2 cellular contexts compared by ENCODE assay signal in genomic region chr19:737591-738093, GRCh38.
TF ChIP-seq lines count a peak whose summit lies in the region.

No MANE protein-coding gene starts in this region.

TF ChIP-seq in HEK293, 187 proteins besides CTCF, POLR2A, EP300 and RAD21 (continued from another document):
- TF ChIP-seq ATF2 (tag by site-specific recombination; IDR thresholded peaks at IDR 0.05; ENCODE audit: low read depth) (no peak), EGR2 (tag by site-specific recombination; IDR thresholded peaks at IDR 0.05; ENCODE audit: low read depth) (peak; percentile 44; the same call in 1 of the 2 replicates), PATZ1 (tag by site-specific recombination; IDR thresholded peaks at IDR 0.05) (peak; percentile 46; the same call in 1 of the 2 replicates)

TF ChIP-seq in HepG2, 621 proteins besides CTCF, POLR2A, EP300 and RAD21 (continued from another document and continues in another):
- TF ChIP-seq ZNF281 (CRISPR knock-in tag; IDR thresholded peaks at IDR 0.05; ENCODE audit: borderline replicate concordance), result peak; percentile 68; the same call in 1 of the 2 replicates
- TF ChIP-seq PAF1 (CRISPR knock-in tag; IDR thresholded peaks at IDR 0.05), result no peak
- TF ChIP-seq MAFK (conservative IDR thresholded peaks at IDR 0.05 in 1 of 2, IDR thresholded peaks at IDR 0.05 in 1 of 2; ENCODE audit: low read length in 2 of 2), result no peak
- no peak for TF ChIP-seq HOXA3 (CRISPR knock-in tag; IDR thresholded peaks at IDR 0.05)
- peak; percentile 46; the same call in 1 of the 2 replicates for TF ChIP-seq SPEN (CRISPR knock-in tag; IDR thresholded peaks at IDR 0.05; ENCODE audit: low read depth)
- peak; percentile 63 for TF ChIP-seq ZNF883 (CRISPR knock-in tag; IDR thresholded peaks at IDR 0.05; ENCODE audit: not compliant biosample characterization)
- TF ChIP-seq ZHX1 (CRISPR knock-in tag; IDR thresholded peaks at IDR 0.05; ENCODE audit: low read depth), result no peak
- 0 out of 2 replicates have a peak, but pooled peaks have one; percentile 20 for TF ChIP-seq MXD4 (CRISPR knock-in tag; IDR thresholded peaks at IDR 0.05)
- TF ChIP-seq FOXC1 (CRISPR knock-in tag; IDR thresholded peaks at IDR 0.05; ENCODE audit: borderline replicate concordance), result 0 out of 2 replicates have a peak, but pooled peaks have one; percentile 3
- TF ChIP-seq CREBL2 (CRISPR knock-in tag; IDR thresholded peaks at IDR 0.05; ENCODE audit: borderline replicate concordance), result no peak
- 0 out of 2 replicates have a peak, but pooled peaks have one; percentile 25 for TF ChIP-seq GMEB1 (CRISPR knock-in tag; IDR thresholded peaks at IDR 0.05; ENCODE audit: borderline replicate concordance)
- TF ChIP-seq ZNF768 (CRISPR knock-in tag; IDR thresholded peaks at IDR 0.05), result peak; percentile 69; the same call in 1 of the 2 replicates
- TF ChIP-seq RCOR2 (CRISPR knock-in tag; IDR thresholded peaks at IDR 0.05), result 0 out of 2 replicates have a peak, but pooled peaks have one; percentile 55
- peak; percentile 76 for TF ChIP-seq ZNF460 (CRISPR knock-in tag; IDR thresholded peaks at IDR 0.05; ENCODE audit: borderline replicate concordance)
- peak; percentile 69; the same call in 1 of the 2 replicates for TF ChIP-seq CHD4 (IDR thresholded peaks at IDR 0.05; ENCODE audit: borderline replicate concordance, low read length)
- TF ChIP-seq FOXP1 (IDR thresholded peaks at IDR 0.05), result no peak
- no peak for TF ChIP-seq FOXP1 (CRISPR knock-in tag; IDR thresholded peaks at IDR 0.05)
- TF ChIP-seq FOXK2 (IDR thresholded peaks at IDR 0.05), result no peak
- 0 out of 2 replicates have a peak, but pooled peaks have one; percentile 15 for TF ChIP-seq HIC2 (CRISPR knock-in tag; IDR thresholded peaks at IDR 0.05; ENCODE audit: low read depth)
- no peak for TF ChIP-seq ERF (CRISPR knock-in tag; IDR thresholded peaks at IDR 0.05)
- 0 out of 2 replicates have a peak, but pooled peaks have one; percentile 28 for TF ChIP-seq BRD4 (CRISPR knock-in tag; IDR thresholded peaks at IDR 0.05)
- TF ChIP-seq ZNF24 (IDR thresholded peaks at IDR 0.05), result no peak
- 0 out of 2 replicates have a peak, but pooled peaks have one; percentile 37 for TF ChIP-seq ZNF292 (CRISPR knock-in tag; IDR thresholded peaks at IDR 0.05; ENCODE audit: borderline replicate concordance, low read depth)
- TF ChIP-seq RBM39 (IDR thresholded peaks at IDR 0.05; ENCODE audit: low read depth, low read length, poor library complexity, severe bottlenecking), result peak; percentile 27
- TF ChIP-seq ONECUT2 (CRISPR knock-in tag; IDR thresholded peaks at IDR 0.05), result no peak
- TF ChIP-seq ZNF615 (CRISPR knock-in tag; IDR thresholded peaks at IDR 0.05; ENCODE audit: borderline replicate concordance), result no peak
- TF ChIP-seq DZIP1 (CRISPR knock-in tag; IDR thresholded peaks at IDR 0.05), result no peak
- TF ChIP-seq ZFP41 (CRISPR knock-in tag; IDR thresholded peaks at IDR 0.05; ENCODE audit: borderline replicate concordance), result no peak
- 0 out of 2 replicates have a peak, but pooled peaks have one; percentile 16 for TF ChIP-seq MYC (CRISPR knock-in tag; IDR thresholded peaks at IDR 0.05; ENCODE audit: borderline replicate concordance)
- peak; percentile 14 for TF ChIP-seq HNRNPLL (IDR thresholded peaks at IDR 0.05; ENCODE audit: low read depth, low read length, poor library complexity, severe bottlenecking)
- no peak for TF ChIP-seq SP1 (IDR thresholded peaks at IDR 0.05)
- TF ChIP-seq SP1 (CRISPR knock-in tag; IDR thresholded peaks at IDR 0.05), result peak; percentile 46; the same call in 1 of the 2 replicates
- peak; percentile 99 for TF ChIP-seq ZMYM3 (CRISPR knock-in tag; IDR thresholded peaks at IDR 0.05)
- TF ChIP-seq GATAD2A (CRISPR knock-in tag; IDR thresholded peaks at IDR 0.05), result peak; percentile 57; the same call in 1 of the 2 replicates
- TF ChIP-seq ZNF337 (CRISPR knock-in tag; IDR thresholded peaks at IDR 0.05; ENCODE audit: borderline replicate concordance, low read depth), result no peak
- no peak for TF ChIP-seq ZNF770 (CRISPR knock-in tag; IDR thresholded peaks at IDR 0.05)
- TF ChIP-seq ELF3 (CRISPR knock-in tag; IDR thresholded peaks at IDR 0.05), result no peak
- TF ChIP-seq ATRX (CRISPR knock-in tag; IDR thresholded peaks at IDR 0.05; ENCODE audit: borderline replicate concordance), result no peak
- no peak for TF ChIP-seq RFXANK (CRISPR knock-in tag; IDR thresholded peaks at IDR 0.05)
- no peak; the same call in 1 of the 2 replicates for TF ChIP-seq SMC3 (IDR thresholded peaks at IDR 0.05; ENCODE audit: low read length)
- no peak for TF ChIP-seq XBP1 (CRISPR knock-in tag; IDR thresholded peaks at IDR 0.05)
- no peak for TF ChIP-seq ZNF7 (CRISPR knock-in tag; IDR thresholded peaks at IDR 0.05)
